8 cellular contexts compared by ENCODE assay signal in genomic region chr21:33231526-33231925, GRCh38. TPM values are rescaled to one million over a fixed set of nuclear protein-coding genes. Genes with fewer than 3 reads are reported as not detected.
DNase-seq lines count a peak whose midpoint lies in the region; ATAC-seq and TF ChIP-seq lines count a peak whose summit lies in the region.

No MANE protein-coding gene starts in this region.

- H3K27ac ChIP-seq in H9 (ENCODE audit: insufficient read length, low read depth, low read length), result no peak overlapping the region
- H3K27ac ChIP-seq in hepatocyte, result no peak overlapping the region

- no peak overlapping the region for H3K56ac ChIP-seq in H9 (ENCODE audit: insufficient read length, low read depth, low read length)

- H3K36me3 ChIP-seq in hepatocyte (replicated peaks; ENCODE audit: insufficient read depth, low read depth), result no peaks in the 10 kb centered on the region

- H3K4me3 ChIP-seq in hepatocyte, result no peak overlapping the region

- TF ChIP-seq CTCF in H9 (conservative IDR thresholded peaks at IDR 0.05), result no peak
- no peak for TF ChIP-seq CTCF in hepatocyte (IDR thresholded peaks at IDR 0.05; ENCODE audit: poor library complexity)

- no peak overlapping the region for H4K8ac ChIP-seq in H9 (replicated peaks; ENCODE audit: insufficient read length, low read depth, low read length)

- H3K79me1 ChIP-seq in H9 (ENCODE audit: insufficient read depth, low read depth, low read length, poor library complexity, severe bottlenecking), result no peaks in the 10 kb centered on the region

- H3K23me2 ChIP-seq in H9 (ENCODE audit: insufficient read length, low read depth, low read length, poor library complexity, severe bottlenecking), result peaks cover 13% of the 10 kb centered on the region

- H2BK120ac ChIP-seq in H9 (ENCODE audit: low read depth, low read length, poor library complexity, severe bottlenecking), result no peak overlapping the region

- H4K20me1 ChIP-seq in H9 (ENCODE audit: control insufficient read depth, insufficient read depth, insufficient read length), result no peaks in the 10 kb centered on the region
- no peaks in the 10 kb centered on the region for H4K20me1 ChIP-seq in hepatocyte (ENCODE audit: insufficient read depth, poor library complexity, severe bottlenecking)

- peak overlapping the region; percentile 49 to 92 for H3K4me3 Mint-ChIP-seq in H9

- H3K27me3 ChIP-seq in H9 (ENCODE audit: insufficient read depth, low read length) (no peaks in the 10 kb centered on the region), hepatocyte (no peaks in the 10 kb centered on the region)

- no peak overlapping the region for H3K14ac ChIP-seq in H9 (ENCODE audit: insufficient read depth, low read length)

- H3K9me3 Mint-ChIP-seq in H9, result peaks cover 8 to 11% of the 10 kb centered on the region in 2 experiments; a peak in 4 of 5 replicates

- no peak overlapping the region for H2BK20ac ChIP-seq in H9 (ENCODE audit: low read depth, low read length, poor library complexity, severe bottlenecking)

- no peak overlapping the region for H3K4me2 ChIP-seq in H9 (ENCODE audit: insufficient read depth, insufficient read length, low read length)
- peak overlapping the region; percentile 92 for H3K4me2 ChIP-seq in hepatocyte

- no peak for ATAC-seq in HG02642 (IDR thresholded peaks at IDR 0.05; ENCODE audit: poor library complexity, unreplicated experiment)

- no peak for DNase-seq in H9
- DNase-seq in activated CD8-positive, alpha-beta memory T cell treated with anti-CD3 and anti-CD28 coated beads for 24 hours, result peak; percentile 69
- no peak for DNase-seq in hepatocyte (ENCODE audit: low spot score)
- peak; percentile 27 for DNase-seq in stimulated activated CD8-positive, alpha-beta memory T cell treated with anti-CD3 and anti-CD28 coated beads, Interleukin-12 subunit alpha, Interleukin-12 subunit beta, amount 100 ng/mL, for 4 hours (ENCODE audit: low read depth)
- no peak for DNase-seq in kidney glomerular epithelial cell (lab: John Stamatoyannopoulos, UW)
- DNase-seq in activated gamma-delta T cell (lab: John Stamatoyannopoulos, UW), result no peak
- no peak for DNase-seq in G401 (ENCODE audit: low spot score)

- H2BK12ac ChIP-seq in H9 (ENCODE audit: insufficient read length, low read depth, low read length), result no peak overlapping the region

- no peak overlapping the region for H3K4ac ChIP-seq in H9 (ENCODE audit: low read depth, low read length)

- H2BK15ac ChIP-seq in H9 (ENCODE audit: low read depth, low read length), result no peak overlapping the region

- no peak overlapping the region for H3K18ac ChIP-seq in H9 (ENCODE audit: insufficient read length, low read depth, low read length)

- no peak overlapping the region for H3T11ph ChIP-seq in H9 (ENCODE audit: low read length)

- H2AFZ ChIP-seq in H9 (ENCODE audit: low read length) (no peak overlapping the region), hepatocyte (no peak overlapping the region)

- no peak overlapping the region for H2BK5ac ChIP-seq in H9 (ENCODE audit: insufficient read length, low read length)

- H3K79me2 ChIP-seq in H9 (ENCODE audit: insufficient read depth, low read length) (no peaks in the 10 kb centered on the region), hepatocyte (peaks cover 60% of the 10 kb centered on the region)

- H3K9me2 ChIP-seq in hepatocyte (replicated peaks; ENCODE audit: insufficient read depth), result no peaks in the 10 kb centered on the region

- no CpG with 5 or more reads among the region's 8 CpGs for WGBS in H9 (ENCODE audit: extremely low coverage, insufficient read length, low lambda C conversion rate)
- WGBS in hepatocyte (ENCODE audit: low lambda C conversion rate, missing lambda C conversion rate), result 86% methylated on average over 8 of the region's 8 CpGs

- H3K23ac ChIP-seq in H9 (ENCODE audit: insufficient read length, low read depth, low read length), result no peak overlapping the region

- in situ Hi-C loops in G401 (cut with HindIII; ENCODE audit: low sequenced_read_pairs), result no loop called here

- H3K9ac ChIP-seq in H9 (ENCODE audit: extremely low read depth, insufficient read length, low read length), result no peak overlapping the region

- peaks cover 18% of the 10 kb centered on the region for H3K27me3 Mint-ChIP-seq in H9 (ENCODE audit: low read depth)

- H2AK5ac ChIP-seq in H9 (ENCODE audit: insufficient read length, low read length), result no peak overlapping the region

- H3K4me1 ChIP-seq in H9 (ENCODE audit: insufficient read depth, low read length) (peaks cover 5% of the 10 kb centered on the region; the same call in 1 of the 2 replicates), hepatocyte (ENCODE audit: insufficient read depth) (peaks cover 24% of the 10 kb centered on the region)

- peaks cover 23 to 31% of the 10 kb centered on the region in 2 experiments for H3K4me1 Mint-ChIP-seq in H9

- peaks cover 9 to 37% (median 21%) of the 10 kb centered on the region in 3 experiments for H3K36me3 Mint-ChIP-seq in H9 (ENCODE audit: insufficient read depth in 1 of 3, low read depth in 3 of 3)

- no peak overlapping the region for H3K27ac Mint-ChIP-seq in H9

- H4K5ac ChIP-seq in H9 (ENCODE audit: insufficient read length, low read depth, low read length), result no peak overlapping the region

- H4K91ac ChIP-seq in H9 (ENCODE audit: insufficient read length, low read depth, low read length), result no peak overlapping the region

- no peaks in the 10 kb centered on the region for H3K9me3 ChIP-seq in H9 (ENCODE audit: control insufficient read depth, low read depth, low read length)
- no peaks in the 10 kb centered on the region for H3K9me3 ChIP-seq in hepatocyte (ENCODE audit: low read depth)

RNA-seq across cellular contexts. Expression of gene IFNAR2, which starts 1.8 kb away (rescaled TPM):
- total RNA-seq in H9 (2021) (13.6 and 14.4 TPM in 2 replicates), hepatocyte (18.2 and 19.9 TPM in 2 replicates)
- 18.5 and 19.6 TPM in 2 replicates for polyA plus RNA-seq in hepatocyte
- total RNA-seq in G401 (2014; rRNA removed; shearing (Covaris generic)), result 3.3 and 6.8 TPM in 2 replicates

RNA-seq across cellular contexts. Expression of gene IL10RB, which starts 34.6 kb away (rescaled TPM):
- total RNA-seq in H9 (2021), result 3.1 TPM in 2 replicates
- 27.1 and 30.2 TPM in 2 replicates for total RNA-seq in hepatocyte
- polyA plus RNA-seq in hepatocyte, result 23.4 and 29.2 TPM in 2 replicates
- 16.6 and 16.7 TPM in 2 replicates for total RNA-seq in G401 (2014; rRNA removed; shearing (Covaris generic))

Comparison
In these comparisons a context has a peak if more than half of its experiments do, and no peak if none do; other contexts are left out.
1. DNase-seq: peak in activated CD8-positive, alpha-beta memory T cell treated with anti-CD3 and anti-CD28 coated beads for 24 hours (single experiment) and stimulated activated CD8-positive, alpha-beta memory T cell treated with anti-CD3 and anti-CD28 coated beads, Interleukin-12 subunit alpha, Interleukin-12 subunit beta, amount 100 ng/mL, for 4 hours (single experiment); none in H9 (single experiment), hepatocyte (single experiment), kidney glomerular epithelial cell (single experiment), activated gamma-delta T cell (single experiment) and G401 (single experiment).